In the genomic region with DNA sequence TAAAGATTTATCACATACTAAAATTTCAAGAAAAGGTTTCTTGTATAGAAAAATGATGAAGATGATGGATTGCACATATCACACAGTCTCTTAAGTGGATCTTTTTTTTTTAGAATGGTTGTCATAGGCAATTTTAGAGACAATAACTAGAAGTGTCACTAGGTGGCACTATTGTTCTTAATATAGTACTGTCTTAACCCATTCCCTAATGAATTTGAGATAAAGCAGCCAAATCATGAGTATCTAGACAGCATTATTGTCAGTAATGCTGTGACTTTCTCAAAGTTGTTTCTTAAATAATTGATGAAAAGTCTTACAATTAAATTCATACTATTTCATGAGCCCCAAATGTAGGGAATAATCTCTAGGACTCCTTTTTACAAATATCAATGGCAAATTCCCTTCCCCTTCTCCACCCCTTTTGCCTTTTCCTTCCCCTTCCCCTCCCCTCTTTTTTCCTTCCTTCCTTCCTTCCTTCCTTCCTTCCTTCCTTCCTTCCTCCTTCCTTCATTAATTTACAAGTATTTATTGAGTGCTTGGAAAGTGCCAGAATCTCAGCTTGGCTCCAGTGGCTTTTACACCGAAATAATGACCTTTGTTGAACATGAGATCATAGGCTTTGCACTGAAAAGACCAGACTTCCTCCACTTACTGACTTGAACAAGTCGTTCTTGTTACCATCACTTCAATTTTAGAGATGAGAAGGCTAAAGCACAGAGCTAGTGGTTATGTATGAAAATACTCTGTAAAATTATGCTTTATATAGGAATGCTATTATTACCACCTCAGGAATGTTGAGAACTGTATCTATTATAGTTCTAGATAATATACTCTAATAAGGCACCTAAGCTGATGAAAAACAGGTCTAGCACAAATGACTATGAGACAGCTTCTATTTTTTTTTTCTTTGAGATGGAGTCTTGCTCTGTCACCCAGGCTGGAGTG, we compare ENCODE assay signal across 8 cellular contexts. TPM values are rescaled to one million over a fixed set of nuclear protein-coding genes. Genes with fewer than 3 reads are reported as not detected.
DNase-seq lines count a peak whose midpoint lies in the region; ATAC-seq, FAIRE-seq and TF ChIP-seq lines count a peak whose summit lies in the region.

No MANE protein-coding gene starts in this region.

- H3K27me3 ChIP-seq in K562 (ENCODE audit: control insufficient read depth in 2 of 2, insufficient read depth in 2 of 2, low read length in 2 of 2) (no peaks in the 10 kb centered on the region), spleen (replicated peaks in 1 of 7) (no peaks in the 10 kb centered on the region), MG63 (no peaks in the 10 kb centered on the region)

- H3K27ac ChIP-seq in K562 (ENCODE audit: extremely low read depth, low read depth, low read length), result no peak overlapping the region
- peak overlapping the region in 2 of 8 donors; percentile 24 to 65 for H3K27ac ChIP-seq in spleen

- H3K9me1 ChIP-seq in K562 (ENCODE audit: control insufficient read depth, insufficient read depth, low read length), result no peaks in the 10 kb centered on the region

- peaks cover 22% of the 10 kb centered on the region; the same call in 1 of the 3 replicates for H3K36me3 ChIP-seq in K562 (ENCODE audit: control insufficient read depth, insufficient read depth, low read length)
- H3K36me3 ChIP-seq in spleen, result peaks cover 0 to 26% (median 17%) of the 10 kb centered on the region in 6 donors
- H3K36me3 ChIP-seq in MG63, result peaks cover 24% of the 10 kb centered on the region

- no peaks in the 10 kb centered on the region for H3K9me3 ChIP-seq in K562 (replicated peaks; ENCODE audit: control insufficient read depth, insufficient read depth, low read depth, low read length)
- H3K9me3 ChIP-seq in spleen, result peaks cover 0 to 9% (median 0%) of the 10 kb centered on the region in 8 donors
- H3K9me3 ChIP-seq in MG63, result no peaks in the 10 kb centered on the region

- peak; percentile 40 for ATAC-seq in HG03342 (IDR thresholded peaks at IDR 0.05; ENCODE audit: unreplicated experiment)
- peak; percentile 81 for ATAC-seq in K562

- H3K9ac ChIP-seq in K562 (ENCODE audit: insufficient read depth in 1 of 2, low read depth in 2 of 2, low read length in 2 of 2), result no peak overlapping the region

- H3K4me3 ChIP-seq in K562 (no peak overlapping the region), spleen (no peak overlapping the region), MG63 (no peak overlapping the region)

- H4K20me1 ChIP-seq in K562 (replicated peaks; ENCODE audit: control insufficient read depth, insufficient read depth, low read length), result no peaks in the 10 kb centered on the region

- WGBS in K562 (ENCODE audit: insufficient coverage, low coverage, missing lambda C conversion rate), result 30% methylated on average over 2 of the region's 2 CpGs
- 31 to 61% (median 49%) methylated on average over 2 of the region's 2 CpGs for whole genome bisulfite sequencing in spleen, 5 donors

- intact Hi-C loops in K562 (cut with micrococcal nuclease) (loop anchor here (1.0 to 5.0 kb wide), 5 partner anchors 173 to 716 kb away; no protein-coding TSS in a partner anchor), spleen (cut with DNase I; ENCODE audit: low total_unique reads) (loop anchor here (5.0 kb wide), 3 partner anchors 176 to 386 kb away; no protein-coding TSS in a partner anchor)

- peak; percentile 99 for TF ChIP-seq RAD21 in K562 (CRISPR knock-in tag; conservative IDR thresholded peaks at IDR 0.05 in 1 of 2, IDR thresholded peaks at IDR 0.05 in 1 of 2)

- H3K4me2 ChIP-seq in K562 (ENCODE audit: insufficient read depth, low read length), result no peak overlapping the region

- POLR2A ChIA-PET in K562 (lab: Yijun Ruan, JAX), result interaction anchor here (1.0 to 1.6 kb wide), 2 partner anchors 167 to 321 kb away, joined by 5 to 7 read pairs; no protein-coding TSS in a partner anchor

- DNase-seq in GF-D8 (lab: John Stamatoyannopoulos, UW), result peak; percentile 60
- DNase-seq in NCI-H526 (lab: John Stamatoyannopoulos, UW), result peak; percentile 43 to 78
- peak; percentile 64 to 85 (median 70) for DNase-seq in K562 (ENCODE audit: extremely low read depth in 1 of 4, low spot score in 3 of 4)
- peak; percentile 42 for DNase-seq in iPS-NIHi7 (ENCODE audit: extremely low spot score)
- no peak for DNase-seq in spleen
- no peak for DNase-seq in MG63
- DNase-seq in HuH-7 (ENCODE audit: low spot score), result no peak

- H3K4me1 ChIP-seq in K562 (replicated peaks in 1 of 2; ENCODE audit: control insufficient read depth in 2 of 2, insufficient read depth in 2 of 2, low read length in 2 of 2) (peaks cover 4 to 8% of the 10 kb centered on the region in 2 experiments; a peak in 4 of 5 replicates), spleen (peaks cover 0 to 47% (median 24%) of the 10 kb centered on the region in 6 donors)

- H3K79me2 ChIP-seq in K562 (ENCODE audit: control insufficient read depth, insufficient read depth, low read length), result no peaks in the 10 kb centered on the region

- in situ Hi-C loops in K562 (cut with MboI), result loop anchor here (5.0 to 10.0 kb wide), 4 partner anchors 306 to 1773 kb away; no protein-coding TSS in a partner anchor

- CTCF ChIA-PET in K562 (lab: Yijun Ruan, JAX; ENCODE audit: low intra/inter-chr PET ratio), result interaction anchor here (0.6 to 5.0 kb wide), 14 partner anchors 165 to 717 kb away, joined by 3 to 83 read pairs (median 5); a partner anchor contains a TSS

- TF ChIP-seq CTCF in K562 (IDR thresholded peaks at IDR 0.05 in 2 of 3, conservative IDR thresholded peaks at IDR 0.05 in 1 of 3; ENCODE audit: insufficient read depth in 2 of 3, low read depth in 1 of 3, low read length in 3 of 3) (peak; percentile 51 to 91 (median 60); a peak in 5 of 6 replicates), spleen (IDR thresholded peaks at IDR 0.05 in 8 of 11, conservative IDR thresholded peaks at IDR 0.05 in 3 of 11) (peak; percentile 52 to 87 (median 71))

- no peak for TF ChIP-seq EP300 in K562 (IDR thresholded peaks at IDR 0.05; ENCODE audit: low read length)

- no peak overlapping the region for H2AFZ ChIP-seq in K562 (ENCODE audit: low read depth, low read length)

- peak; percentile 42 for FAIRE-seq in K562 (lab: Jason Lieb, UNC)

- no peak for TF ChIP-seq POLR2A in K562 (conservative IDR thresholded peaks at IDR 0.05)
- TF ChIP-seq POLR2A in spleen (IDR thresholded peaks at IDR 0.05), result no peak

- no TSS peak for BruUV-seq in K562 (replicated peaks; lab: Mats Ljungman, UMichigan)

TF ChIP-seq in K562, 482 proteins besides CTCF, POLR2A, EP300 and RAD21 (continues in another document):
- TF ChIP-seq HMG20B (CRISPR knock-in tag; IDR thresholded peaks at IDR 0.05) (no peak), CCAR2 (IDR thresholded peaks at IDR 0.05; ENCODE audit: low read depth, low read length) (no peak)

RNA-seq across cellular contexts. Expression of a gene that starts 19.8 kb away (rescaled TPM):
- total RNA-seq in K562 (2011; cell fraction: chromatin; rRNA removed; ENCODE audit: low replicate concordance), result 18.4 and 30.7 TPM in 2 replicates
- 35.7 and 36.0 TPM in 2 replicates for total RNA-seq in K562 (2011; cell fraction: nucleolus; rRNA removed)
- total RNA-seq in K562 (2011; cell fraction: nucleoplasm; rRNA removed), result 40.3 and 46.9 TPM in 2 replicates
- total RNA-seq in K562 (2014; rRNA removed) (220 and 238 TPM in 2 replicates), K562 (2014; rRNA removed; fragmentation: Illumina TruSeq; extraction: Trizol) (478 and 512 TPM in 2 replicates), K562 (2015; rRNA removed; fragmentation: Illumina TruSeq; extraction: Trizol) (357 and 396 TPM in 2 replicates), K562 (2021) (242 and 256 TPM in 2 replicates), spleen (100 to 1,000 TPM; 176 to 254 (median 199) TPM)
- polyA plus RNA-seq in K562 (2011; rRNA removed) (531 and 554 TPM in 2 replicates), K562 (2014; fragmentation: Illumina TruSeq; extraction: Trizol) (451 and 463 TPM in 2 replicates), K562 (2014; fragmentation: Nextera tagmentation; extraction: Ambion mirVana) (100 to 1,000 TPM; 913 to 995 TPM), K562 (2014; rRNA removed) (270 and 274 TPM in 2 replicates), spleen (100 to 1,000 TPM; 290 to 371 (median 360) TPM)
- 196 and 355 TPM in 2 replicates for polyA plus RNA-seq in K562 (2011; cell fraction: cytosol; rRNA removed)
- polyA plus RNA-seq in K562 (2011; cell fraction: nucleus; rRNA removed), result 72.1 and 160 TPM in 2 replicates
- polyA plus RNA-seq in K562 (2012), result 338 and 426 TPM in 2 replicates
- polyA minus RNA-seq in K562 (2011; rRNA and poly(A)+ RNA removed), result 343 and 432 TPM in 2 replicates
- 128 and 163 TPM in 2 replicates for polyA minus RNA-seq in K562 (2011; cell fraction: cytosol; rRNA and poly(A)+ RNA removed)
- 25.4 and 59.0 TPM in 2 replicates for polyA minus RNA-seq in K562 (2011; cell fraction: nucleus; rRNA and poly(A)+ RNA removed)
- 311 and 396 TPM in 2 replicates for total RNA-seq in MG63 (2014; rRNA removed; shearing (Covaris generic); ENCODE audit: low replicate concordance)

RNA-seq across cellular contexts. Expression of a gene that starts 34.1 kb away (rescaled TPM):
- total RNA-seq in K562 (2011; cell fraction: chromatin; rRNA removed; ENCODE audit: low replicate concordance), result 123 and 212 TPM in 2 replicates
- 138 and 168 TPM in 2 replicates for total RNA-seq in K562 (2011; cell fraction: nucleolus; rRNA removed)
- 206 and 258 TPM in 2 replicates for total RNA-seq in K562 (2011; cell fraction: nucleoplasm; rRNA removed)
- total RNA-seq in K562 (2014; rRNA removed) (426 and 468 TPM in 2 replicates), K562 (2014; rRNA removed; fragmentation: Illumina TruSeq; extraction: Trizol) (562 and 622 TPM in 2 replicates), K562 (2015; rRNA removed; fragmentation: Illumina TruSeq; extraction: Trizol) (508 and 559 TPM in 2 replicates), K562 (2021) (308 TPM in 2 replicates), spleen (100 to 1,000 TPM; 442 to 675 (median 581) TPM)
- polyA plus RNA-seq in K562 (2011; rRNA removed) (714 and 790 TPM in 2 replicates), K562 (2014; fragmentation: Illumina TruSeq; extraction: Trizol) (471 and 510 TPM in 2 replicates), K562 (2014; fragmentation: Nextera tagmentation; extraction: Ambion mirVana) (1,000 to 10,000 TPM in 1 of 2 experiments, 100 to 1,000 TPM in 1; 837 to 1,031 TPM), K562 (2014; rRNA removed) (365 and 466 TPM in 2 replicates), spleen (100 to 1,000 TPM; 422 to 675 (median 592) TPM)
- 163 and 438 TPM in 2 replicates for polyA plus RNA-seq in K562 (2011; cell fraction: cytosol; rRNA removed)
- 127 and 293 TPM in 2 replicates for polyA plus RNA-seq in K562 (2011; cell fraction: nucleus; rRNA removed)
- 525 and 687 TPM in 2 replicates for polyA plus RNA-seq in K562 (2012)
- polyA minus RNA-seq in K562 (2011; rRNA and poly(A)+ RNA removed), result 571 and 811 TPM in 2 replicates
- 177 and 220 TPM in 2 replicates for polyA minus RNA-seq in K562 (2011; cell fraction: cytosol; rRNA and poly(A)+ RNA removed)
- 135 and 263 TPM in 2 replicates for polyA minus RNA-seq in K562 (2011; cell fraction: nucleus; rRNA and poly(A)+ RNA removed)
- 750 and 1,020 TPM in 2 replicates for total RNA-seq in MG63 (2014; rRNA removed; shearing (Covaris generic); ENCODE audit: low replicate concordance)

Comparison
In these comparisons a context has a peak if more than half of its experiments do, and no peak if none do; other contexts are left out.
1. DNase-seq: peak in GF-D8 (single experiment), NCI-H526 (2 of 2), K562 (4 of 4) and iPS-NIHi7 (single experiment); none in spleen (single experiment), MG63 (single experiment) and HuH-7 (single experiment).